ENCODE assay signal across 8 cellular contexts in the genomic region with DNA sequence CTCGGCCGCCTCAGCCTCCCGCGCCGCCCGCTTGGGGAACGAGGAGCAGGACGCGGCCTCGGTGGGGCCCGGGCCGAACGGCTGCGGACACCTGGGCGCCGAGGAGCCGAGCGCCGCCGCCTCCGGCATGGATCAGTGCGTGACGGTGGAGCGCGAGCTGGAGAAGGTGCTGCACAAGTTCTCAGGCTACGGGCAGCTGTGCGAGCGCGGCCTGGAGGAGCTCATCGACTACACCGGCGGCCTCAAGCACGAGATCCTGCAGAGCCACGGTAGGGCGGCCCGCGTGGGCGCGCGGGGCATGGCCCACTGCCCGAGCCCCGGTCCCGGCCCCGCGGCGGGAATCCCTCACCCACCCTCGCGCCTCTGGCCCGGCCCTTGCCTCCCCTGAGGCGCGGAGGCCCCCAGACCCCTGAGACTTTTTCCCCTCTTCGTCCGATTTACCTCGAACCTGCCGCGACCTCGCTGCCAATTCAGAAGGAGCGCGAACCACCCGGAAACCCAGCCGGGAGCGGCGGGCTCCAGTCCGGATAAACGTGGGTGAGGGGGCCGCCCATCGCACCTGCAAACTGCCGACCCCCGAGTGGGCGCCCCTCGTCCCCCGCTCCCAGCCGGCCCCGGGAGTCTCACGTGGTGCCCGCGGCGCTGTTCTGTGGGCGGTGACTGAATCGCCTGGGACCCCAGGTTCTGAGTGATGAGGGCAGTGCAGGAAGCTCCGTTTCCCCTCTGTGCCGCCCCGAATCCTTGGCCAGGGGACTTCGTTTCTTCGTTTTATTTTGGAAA. TPM values are rescaled to one million over a fixed set of nuclear protein-coding genes. Genes with fewer than 3 reads are reported as not detected.
DNase-seq lines count a peak whose midpoint lies in the region; ATAC-seq, FAIRE-seq and TF ChIP-seq lines count a peak whose summit lies in the region.
"Not testable (repeated sequence)": the region's sequence is repeated elsewhere in the genome, so short reads cannot be mapped to it uniquely, and the experiment has no call there.

No MANE protein-coding gene starts in this region.

- not testable (repeated sequence) for DNase-seq in GM12891 (ENCODE audit: insufficient read length, low spot score); bronchial epithelial cell (ENCODE audit: low read depth)
- DNase-seq in NAMALWA (ENCODE audit: low spot score) (peak; percentile 69), tibial artery (peak; percentile 35 to 77)
- DNase-seq in activated CD4-positive, alpha-beta T cell treated with anti-CD3 and anti-CD28 coated beads for 48 hours, result peak; percentile 66

- not testable (repeated sequence) for TF ChIP-seq POLR2A in GM12891 (IDR thresholded peaks at IDR 0.05; ENCODE audit: low read depth, low read length)

- not testable (repeated sequence) for H3K36me3 ChIP-seq in bronchial epithelial cell (ENCODE audit: control insufficient read depth, insufficient read depth, low read length); iPS-18a (ENCODE audit: control insufficient read depth, low read depth, low read length); rectal smooth muscle tissue (ENCODE audit: control insufficient read depth, insufficient read depth, low read length); tibial artery

- H3K9ac ChIP-seq in iPS-18a (ENCODE audit: low read length), result peak overlapping the region; percentile 62
- H3K9ac ChIP-seq in rectal smooth muscle tissue (ENCODE audit: low read length), result not testable (repeated sequence)

- not testable (repeated sequence) for TF ChIP-seq CTCF in bronchial epithelial cell (IDR thresholded peaks at IDR 0.05; ENCODE audit: insufficient read depth, low read length, severe bottlenecking); tibial artery (IDR thresholded peaks at IDR 0.05)

- peak; percentile 34 for ATAC-seq in HG02642 (IDR thresholded peaks at IDR 0.05; ENCODE audit: poor library complexity, unreplicated experiment)

- not testable (repeated sequence) for H3K4me1 ChIP-seq in iPS-18a (ENCODE audit: control insufficient read depth, low read depth, low read length); rectal smooth muscle tissue (ENCODE audit: control insufficient read depth, insufficient read depth, low read length); tibial artery

- FAIRE-seq in GM12891 (lab: Jason Lieb, UNC), result peak; percentile 72
- not testable (repeated sequence) for FAIRE-seq in bronchial epithelial cell (lab: Jason Lieb, UNC)

- not testable (repeated sequence) for H3K9me3 ChIP-seq in iPS-18a (ENCODE audit: control insufficient read depth, low read depth, low read length); tibial artery

- not testable (repeated sequence) for H3K27ac ChIP-seq in iPS-18a (ENCODE audit: low read length)
- H3K27ac ChIP-seq in rectal smooth muscle tissue (ENCODE audit: low read depth, low read length) (peak overlapping the region; percentile 68), tibial artery (peak overlapping the region; percentile 84 to 88)

- not testable (repeated sequence) for H3K27me3 ChIP-seq in bronchial epithelial cell (ENCODE audit: control insufficient read depth, insufficient read depth, low read length); iPS-18a (ENCODE audit: control insufficient read depth, insufficient read depth, low read length); rectal smooth muscle tissue (ENCODE audit: control insufficient read depth, insufficient read depth, low read length); tibial artery

- intact Hi-C loops in tibial artery (cut with DNase I; ENCODE audit: low total_unique reads), result not testable (repeated sequence)

- H3K4me3 ChIP-seq in bronchial epithelial cell (ENCODE audit: low read depth, low read length) (peak overlapping the region; percentile 57), iPS-18a (ENCODE audit: low read length) (peak overlapping the region; percentile 66), rectal smooth muscle tissue (ENCODE audit: low read length) (peak overlapping the region; percentile 72), tibial artery (peak overlapping the region; percentile 63 to 80)

RNA-seq across cellular contexts. Expression of a gene that starts 0.6 kb away (rescaled TPM):
- polyA plus RNA-seq in GM12891 (2012; ENCODE audit: low read depth, missing spikeins), result 10.1 TPM
- 48.5 and 53.7 TPM in 2 replicates for total RNA-seq in bronchial epithelial cell
